10 cellular contexts compared by ENCODE assay signal in genomic region chr9:73154760-73155159, GRCh38. TPM values are rescaled to one million over a fixed set of nuclear protein-coding genes. Genes with fewer than 3 reads are reported as not detected.
DNase-seq lines count a peak whose midpoint lies in the region; ATAC-seq, FAIRE-seq and TF ChIP-seq lines count a peak whose summit lies in the region.
"Had no signal": no experiment of that assay in that cellular context is flagged by ENCODE, and none has a peak within 500 bp of the region (broad histone marks: within the 10 kb centered on the region; RNA-seq: fewer than 3 reads in every experiment).

No MANE protein-coding gene starts in this region.

- H3K4me2 ChIP-seq in BLaER1 treated with 17β-estradiol and CSF1 and Interleukin-3, amounts not matched to agents 10 nM and 100 nM: peak overlapping the region in 8 of 11 experiments; percentile 36 to 96 (median 80); a peak in 16 of 22 replicates
- peak overlapping the region; percentile 92 for H3K4me2 ChIP-seq in K562 (ENCODE audit: insufficient read depth, low read length)

- H3K4me1 ChIP-seq in BLaER1 treated with 17β-estradiol and CSF1 and Interleukin-3, amounts not matched to agents 10 nM and 100 nM: peaks cover 0 to 69% (median 49%) of the 10 kb centered on the region in 10 experiments; a peak in 15 of 20 replicates
- H3K4me1 ChIP-seq in K562 (replicated peaks in 1 of 2; ENCODE audit: control insufficient read depth in 2 of 2, insufficient read depth in 2 of 2, low read length in 2 of 2) (peaks cover 3 to 15% of the 10 kb centered on the region in 2 experiments; a peak in 3 of 5 replicates), muscle layer of duodenum (ENCODE audit: control insufficient read depth in 1 of 2, insufficient read depth in 2 of 2, low read length in 2 of 2) (peaks cover 4% of the 10 kb centered on the region in 2 donors)

- intact Hi-C loops in K562 (cut with micrococcal nuclease): loop anchor here (2.0 to 5.0 kb wide), 2 partner anchors 48 to 823 kb away; no protein-coding TSS in a partner anchor

- no peak overlapping the region for H2AFZ ChIP-seq in K562 (ENCODE audit: low read depth, low read length)

- H3K27me3 ChIP-seq in BLaER1 treated with 17β-estradiol and CSF1 and Interleukin-3, amounts not matched to agents 10 nM and 100 nM: no peaks in the 10 kb centered on the region
- H3K27me3 ChIP-seq in MG63: no peaks in the 10 kb centered on the region
- H3K27me3 ChIP-seq in K562 (ENCODE audit: control insufficient read depth in 2 of 2, insufficient read depth in 2 of 2, low read length in 2 of 2): no peaks in the 10 kb centered on the region
- H3K27me3 ChIP-seq in muscle layer of duodenum (ENCODE audit: low read depth, low read length): no peaks in the 10 kb centered on the region
- no peaks in the 10 kb centered on the region for H3K27me3 ChIP-seq in H7 (ENCODE audit: control insufficient read depth, insufficient read depth, low read length)

- BruUV-seq in K562 (replicated peaks; lab: Mats Ljungman, UMichigan): no TSS peak

- POLR2A ChIA-PET in K562 (lab: Yijun Ruan, JAX): interaction anchor here (1.0 to 1.6 kb wide), 5 partner anchors 8 to 40 kb away, joined by 3 to 4 read pairs (median 3); no protein-coding TSS in a partner anchor

- H3K4me3 ChIP-seq in BLaER1 treated with 17β-estradiol and CSF1 and Interleukin-3, amounts not matched to agents 10 nM and 100 nM: peak overlapping the region in 6 of 10 experiments; percentile 61 to 83 (median 70); a peak in 10 of 20 replicates
- H3K4me3 ChIP-seq in MG63 (peak overlapping the region; percentile 62), K562 (peak overlapping the region; percentile 57), muscle layer of duodenum (ENCODE audit: low read depth in 1 of 2, low read length in 2 of 2) (peak overlapping the region; percentile 62 to 74), H7 (ENCODE audit: insufficient read depth, low read depth, low read length) (no peak overlapping the region)

- peak overlapping the region in 8 of 11 experiments; percentile 1 to 92 (median 84); a peak in 13 of 22 replicates for H3K27ac ChIP-seq in BLaER1 treated with 17β-estradiol and CSF1 and Interleukin-3, amounts not matched to agents 10 nM and 100 nM
- H3K27ac ChIP-seq in K562 (ENCODE audit: extremely low read depth, low read depth, low read length) (peak overlapping the region; percentile 90; the same call in 2 of the 3 replicates), muscle layer of duodenum (ENCODE audit: low read length) (no peak overlapping the region)

- H3K9me3 ChIP-seq in BLaER1 treated with 17β-estradiol and CSF1 and Interleukin-3, amounts not matched to agents 10 nM and 100 nM (replicated peaks in 1 of 11): peaks cover 0 to 9% (median 0%) of the 10 kb centered on the region in 11 experiments; a peak in 4 of 22 replicates
- H3K9me3 ChIP-seq in MG63 (no peaks in the 10 kb centered on the region), K562 (replicated peaks; ENCODE audit: control insufficient read depth, insufficient read depth, low read depth, low read length) (no peaks in the 10 kb centered on the region), muscle layer of duodenum (ENCODE audit: control insufficient read depth in 1 of 2, low read length in 2 of 2) (no peaks in the 10 kb centered on the region)

- TF ChIP-seq RAD21 in K562 (CRISPR knock-in tag; conservative IDR thresholded peaks at IDR 0.05 in 1 of 2, IDR thresholded peaks at IDR 0.05 in 1 of 2): no peak

- TF ChIP-seq CTCF in K562 (IDR thresholded peaks at IDR 0.05 in 2 of 3, conservative IDR thresholded peaks at IDR 0.05 in 1 of 3; ENCODE audit: insufficient read depth in 2 of 3, low read depth in 1 of 3, low read length in 3 of 3): no peak

- peaks cover 0 to 58% (median 0%) of the 10 kb centered on the region in 11 experiments; a peak in 7 of 22 replicates for H4K20me1 ChIP-seq in BLaER1 treated with 17β-estradiol and CSF1 and Interleukin-3, amounts not matched to agents 10 nM and 100 nM
- H4K20me1 ChIP-seq in K562 (replicated peaks; ENCODE audit: control insufficient read depth, insufficient read depth, low read length): no peaks in the 10 kb centered on the region; the same call in 1 of the 2 replicates

- H3K9me1 ChIP-seq in K562 (ENCODE audit: control insufficient read depth, insufficient read depth, low read length): no peaks in the 10 kb centered on the region

- FAIRE-seq in K562 (lab: Jason Lieb, UNC): no peak

- in situ Hi-C loops in K562 (cut with MboI): no loop called here

- 33% methylated on average over 2 of the region's 2 CpGs for WGBS in K562 (ENCODE audit: insufficient coverage, low coverage, missing lambda C conversion rate)

- H3K36me3 ChIP-seq in BLaER1 treated with 17β-estradiol and CSF1 and Interleukin-3, amounts not matched to agents 10 nM and 100 nM: peaks cover 0 to 57% (median 11%) of the 10 kb centered on the region in 11 experiments; a peak in 11 of 22 replicates
- H3K36me3 ChIP-seq in MG63 (peaks cover 53% of the 10 kb centered on the region), K562 (ENCODE audit: control insufficient read depth, insufficient read depth, low read length) (peaks cover 53% of the 10 kb centered on the region), muscle layer of duodenum (ENCODE audit: control insufficient read depth in 1 of 2, insufficient read depth in 2 of 2, low read length in 2 of 2) (peaks cover 4 to 12% of the 10 kb centered on the region in 2 donors), H7 (replicated peaks; ENCODE audit: control insufficient read depth, insufficient read depth, low read length) (no peaks in the 10 kb centered on the region)

- ATAC-seq in K562 (no peak), HG03571 (IDR thresholded peaks at IDR 0.05; ENCODE audit: unreplicated experiment) (no peak), HG02852 (IDR thresholded peaks at IDR 0.05; ENCODE audit: unreplicated experiment) (no peak)

- TF ChIP-seq POLR2A in K562 (conservative IDR thresholded peaks at IDR 0.05): no peak

- CTCF ChIA-PET in K562 (lab: Yijun Ruan, JAX; ENCODE audit: low intra/inter-chr PET ratio): no interaction called here

- peaks cover 78% of the 10 kb centered on the region for H3K79me2 ChIP-seq in K562 (ENCODE audit: control insufficient read depth, insufficient read depth, low read length)

- peak overlapping the region in 3 of 11 experiments; percentile 9 to 91 (median 87); a peak in 6 of 22 replicates for H3K9ac ChIP-seq in BLaER1 treated with 17β-estradiol and CSF1 and Interleukin-3, amounts not matched to agents 10 nM and 100 nM
- H3K9ac ChIP-seq in K562 (ENCODE audit: insufficient read depth in 1 of 2, low read depth in 2 of 2, low read length in 2 of 2): peak overlapping the region in 1 of 2 experiments; percentile 88; a peak in 2 of 4 replicates

- TF ChIP-seq EP300 in K562 (IDR thresholded peaks at IDR 0.05; ENCODE audit: low read length): no peak

- DNase-seq in MG63: no peak
- no peak for DNase-seq in K562 (ENCODE audit: extremely low read depth in 1 of 4, low spot score in 3 of 4)
- DNase-seq in H7: no peak
- no peak for DNase-seq in globus pallidus (ENCODE audit: low spot score)
- DNase-seq: activated CD4-positive, alpha-beta T cell treated with anti-CD3 and anti-CD28 coated beads, Interleukin-2, amount 50 U/mL, for 4 hours; NCI-H2029 treated with DMSO at 0.1 percent for 48 hours had no signal

TF ChIP-seq in K562, 482 proteins besides CTCF, POLR2A, EP300 and RAD21 (continues in another document):
- TF ChIP-seq MTA1 (IDR thresholded peaks at IDR 0.05; ENCODE audit: borderline replicate concordance) (no peak), ZNF717 (CRISPR knock-in tag; IDR thresholded peaks at IDR 0.05) (no peak), CCNT2 (IDR thresholded peaks at IDR 0.05; ENCODE audit: borderline replicate concordance, extremely low read depth, insufficient read length, low read depth, low read length) (no peak), ZFP30 (CRISPR knock-in tag; IDR thresholded peaks at IDR 0.05; ENCODE audit: borderline replicate concordance) (no peak), ELF2 (CRISPR knock-in tag; IDR thresholded peaks at IDR 0.05) (no peak), NR4A1 (CRISPR knock-in tag; IDR thresholded peaks at IDR 0.05) (no peak), NR4A1 (tag; IDR thresholded peaks at IDR 0.05) (no peak), JUNB (CRISPR knock-in tag; conservative IDR thresholded peaks at IDR 0.05) (no peak)
- TF ChIP-seq, protein P1, sequence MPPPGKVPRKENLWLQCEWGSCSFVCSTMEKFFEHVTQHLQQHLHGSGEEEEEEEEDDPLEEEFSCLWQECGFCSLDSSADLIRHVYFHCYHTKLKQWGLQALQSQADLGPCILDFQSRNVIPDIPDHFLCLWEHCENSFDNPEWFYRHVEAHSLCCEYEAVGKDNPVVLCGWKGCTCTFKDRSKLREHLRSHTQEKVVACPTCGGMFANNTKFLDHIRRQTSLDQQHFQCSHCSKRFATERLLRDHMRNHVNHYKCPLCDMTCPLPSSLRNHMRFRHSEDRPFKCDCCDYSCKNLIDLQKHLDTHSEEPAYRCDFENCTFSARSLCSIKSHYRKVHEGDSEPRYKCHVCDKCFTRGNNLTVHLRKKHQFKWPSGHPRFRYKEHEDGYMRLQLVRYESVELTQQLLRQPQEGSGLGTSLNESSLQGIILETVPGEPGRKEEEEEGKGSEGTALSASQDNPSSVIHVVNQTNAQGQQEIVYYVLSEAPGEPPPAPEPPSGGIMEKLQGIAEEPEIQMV (tag; conservative IDR thresholded peaks at IDR 0.05; ENCODE audit: low read depth): no peak

RNA-seq across cellular contexts. Expression of gene ANXA1, which starts 3.1 kb away (rescaled TPM):
- total RNA-seq in MG63 (2014; rRNA removed; shearing (Covaris generic); ENCODE audit: low replicate concordance): 531 and 667 TPM in 2 replicates
- 84.5 and 286 TPM in 2 replicates for total RNA-seq in K562 (2011; cell fraction: chromatin; rRNA removed; ENCODE audit: low replicate concordance)
- total RNA-seq in K562 (2011; cell fraction: nucleolus; rRNA removed): 63.2 and 89.4 TPM in 2 replicates
- 161 and 202 TPM in 2 replicates for total RNA-seq in K562 (2011; cell fraction: nucleoplasm; rRNA removed)
- 395 and 406 TPM in 2 replicates for total RNA-seq in K562 (2014; rRNA removed)
- 699 and 816 TPM in 2 replicates for total RNA-seq in K562 (2014; rRNA removed; fragmentation: Illumina TruSeq; extraction: Trizol)
- 445 and 472 TPM in 2 replicates for total RNA-seq in K562 (2015; rRNA removed; fragmentation: Illumina TruSeq; extraction: Trizol)
- total RNA-seq in K562 (2021): 407 and 423 TPM in 2 replicates
- 560 and 820 TPM in 2 replicates for polyA plus RNA-seq in K562 (2011; rRNA removed)
- polyA plus RNA-seq in K562 (2011; cell fraction: cytosol; rRNA removed): 136 and 244 TPM in 2 replicates
- 168 and 258 TPM in 2 replicates for polyA plus RNA-seq in K562 (2011; cell fraction: nucleus; rRNA removed)
- 427 and 491 TPM in 2 replicates for polyA plus RNA-seq in K562 (2012)
- 603 and 620 TPM in 2 replicates for polyA plus RNA-seq in K562 (2014; fragmentation: Illumina TruSeq; extraction: Trizol)
- polyA plus RNA-seq in K562 (2014; fragmentation: Nextera tagmentation; extraction: Ambion mirVana): 1,000 to 10,000 TPM in 1 of 2 experiments, 100 to 1,000 TPM in 1; 940 to 1,298 TPM
- 529 and 544 TPM in 2 replicates for polyA plus RNA-seq in K562 (2014; rRNA removed)
- polyA minus RNA-seq in K562 (2011; rRNA and poly(A)+ RNA removed): 415 and 433 TPM in 2 replicates
- polyA minus RNA-seq in K562 (2011; cell fraction: cytosol; rRNA and poly(A)+ RNA removed): 143 and 163 TPM in 2 replicates
- 111 and 232 TPM in 2 replicates for polyA minus RNA-seq in K562 (2011; cell fraction: nucleus; rRNA and poly(A)+ RNA removed)
- total RNA-seq in H7 (2014; rRNA removed; shearing (Covaris generic)): 4.7 and 6.6 TPM in 2 replicates
